8 cellular contexts compared by ENCODE assay signal in the genomic region with DNA sequence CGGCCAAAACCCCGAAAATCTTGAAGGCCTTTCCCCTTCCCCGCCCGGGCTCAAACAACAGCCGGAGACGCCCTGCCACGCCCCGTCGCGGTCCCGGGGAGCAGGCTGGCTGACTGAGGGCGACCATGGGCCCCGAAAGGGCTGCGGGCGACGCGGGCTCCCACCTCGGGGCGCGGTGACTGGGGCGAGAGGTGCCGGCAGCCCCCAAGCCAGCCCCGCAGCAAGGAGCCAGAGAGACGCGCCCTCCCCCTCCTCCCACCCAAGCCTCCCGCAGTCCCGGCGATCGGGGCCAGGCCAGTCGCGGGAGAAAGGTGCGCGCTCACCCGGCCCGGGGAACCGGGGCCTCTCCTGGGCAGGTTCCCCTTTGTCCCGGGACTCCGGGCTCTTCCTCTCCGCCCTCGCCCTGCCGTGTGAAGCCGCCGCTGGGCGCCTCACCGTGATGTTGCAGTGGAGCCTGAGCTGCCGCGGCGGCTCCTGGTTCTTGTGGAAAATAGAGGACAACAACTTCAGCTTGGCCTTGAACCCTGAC. TPM values are rescaled to one million over a fixed set of nuclear protein-coding genes. Genes with fewer than 3 reads are reported as not detected.
DNase-seq lines count a peak whose midpoint lies in the region; FAIRE-seq and TF ChIP-seq lines count a peak whose summit lies in the region.

No MANE protein-coding gene starts in this region.

- peak overlapping the region; percentile 60 to 98 for H3K4me3 ChIP-seq in muscle layer of colon (ENCODE audit: low read depth in 1 of 2, low read length in 2 of 2)

- no peak for TF ChIP-seq CTCF in GM13976 (IDR thresholded peaks at IDR 0.05; ENCODE audit: borderline replicate concordance, control extremely low read depth, extremely low read depth, insufficient read depth, missing control alignments)

- no peak for FAIRE-seq in H54 (lab: Jason Lieb, UNC)

- H3K36me3 ChIP-seq in muscle layer of colon (ENCODE audit: insufficient read depth, low read length) = no peaks in the 10 kb centered on the region

- in situ Hi-C loops in GM13976 (cut with MboI; ENCODE audit: low sequenced_read_pairs, unreplicated experiment) = no loop called here

- H3K9ac ChIP-seq in muscle layer of colon (ENCODE audit: low read length) = peak overlapping the region; percentile 61

- peak; percentile 53 for DNase-seq in GM13976 (ENCODE audit: low spot score)
- DNase-seq in M059J (ENCODE audit: low read depth) = peak; percentile 36
- DNase-seq in activated T-cell treated with anti-CD3 and anti-CD28 coated beads for 1 hour (ENCODE audit: low read depth) = peak; percentile 39
- no peak for DNase-seq in epithelial cell of prostate (ENCODE audit: low read depth, low spot score)
- peak; percentile 37 for DNase-seq in stimulated activated naive CD4-positive, alpha-beta T cell treated with Interleukin-2 at 50 U/mL for 16 hours (lab: John Stamatoyannopoulos, UW)
- DNase-seq in superior temporal gyrus (ENCODE audit: extremely low spot score) = no peak
- DNase-seq in H54 (ENCODE audit: insufficient read length, low spot score) = no peak

- H3K27ac ChIP-seq in epithelial cell of prostate (peak overlapping the region; percentile 87), muscle layer of colon (ENCODE audit: low read depth, low read length) (peak overlapping the region; percentile 93)

- H3K27me3 ChIP-seq in muscle layer of colon (ENCODE audit: control insufficient read depth in 1 of 2, insufficient read depth in 2 of 2, low read length in 2 of 2) = no peaks in the 10 kb centered on the region

- TF ChIP-seq POLR2A in H54 (IDR thresholded peaks at IDR 0.05; ENCODE audit: low read depth, low read length) = no peak

- H3K4me1 ChIP-seq in muscle layer of colon (ENCODE audit: insufficient read depth, low read length) = peaks cover 9% of the 10 kb centered on the region

- H3K9me3 ChIP-seq in muscle layer of colon (ENCODE audit: low read length) = no peaks in the 10 kb centered on the region

RNA-seq across cellular contexts. Expression of a gene that starts 30.6 kb away (rescaled TPM):
- 2.4 and 7.5 TPM in 2 replicates for total RNA-seq in M059J (2014; rRNA removed; shearing (Covaris generic))

Comparison
In these comparisons a context has a peak if more than half of its experiments do, and no peak if none do; other contexts are left out.
1. DNase-seq: peak in GM13976 (single experiment), M059J (single experiment), activated T-cell treated with anti-CD3 and anti-CD28 coated beads for 1 hour (single experiment) and stimulated activated naive CD4-positive, alpha-beta T cell treated with Interleukin-2 at 50 U/mL for 16 hours (single experiment); none in epithelial cell of prostate (single experiment), superior temporal gyrus (single experiment) and H54 (single experiment).